Comparison of ENCODE assay signal across 26 cellular contexts in the genomic region with DNA sequence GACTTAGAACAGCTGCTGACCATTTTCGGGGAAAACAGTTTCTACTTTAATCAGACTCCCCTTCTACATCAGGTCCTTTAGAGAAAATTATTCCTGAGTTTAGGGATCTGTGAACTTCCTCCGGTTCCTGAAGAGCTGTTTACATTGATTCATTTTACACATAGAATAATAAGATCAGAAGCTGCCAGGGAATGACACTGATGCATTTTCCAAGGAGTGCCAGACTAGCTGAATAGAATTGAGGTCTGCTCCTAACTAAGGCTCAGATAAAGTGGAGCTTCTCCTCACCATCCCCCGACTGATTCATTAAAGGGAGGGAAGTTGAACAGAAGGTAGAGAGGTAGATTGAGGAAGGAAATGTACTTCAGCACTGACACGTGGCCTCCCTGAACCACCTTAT.
"Had no signal": no experiment of that assay in that cellular context is flagged by ENCODE, and none has a peak within 500 bp of the region (broad histone marks: within the 10 kb centered on the region; RNA-seq: fewer than 3 reads in every experiment).

No MANE protein-coding gene starts in this region.

- H3K9me3 Mint-ChIP-seq: naive thymus-derived CD4-positive, alpha-beta T cell; stimulated activated effector memory CD8-positive, alpha-beta T cell treated with anti-CD3 and anti-CD28 coated beads, Interleukin-12 subunit alpha, Interleukin-12 subunit beta, amount 100 ng/mL, for 72 hours; stimulated activated naive CD8-positive, alpha-beta T cell treated with anti-CD3 and anti-CD28 coated beads, Interleukin-15, Interleukin-2, amounts not matched to agents 100 ng/mL and 50 ng/mL, for 24 hours had no signal

- H3K9me3 ChIP-seq: left ventricle myocardium inferior, mucosa of descending colon, pancreas, prostate gland, suprapubic skin, thoracic aorta, tibial artery, upper lobe of right lung had no signal

- H3K36me3 Mint-ChIP-seq: natural killer cell treated with Interleukin-12 subunit alpha and Interleukin-12 subunit beta and Interleukin-15 and Interleukin-18, amount 100 ng/mL, for 72 hours; stimulated activated effector memory CD8-positive, alpha-beta T cell treated with anti-CD3 and anti-CD28 coated beads, Interleukin-12 subunit alpha, Interleukin-12 subunit beta, amount 100 ng/mL, for 72 hours had no signal

- H3K27ac ChIP-seq: left ventricle myocardium inferior, pancreas, prostate gland, skin epidermis, suprapubic skin, thoracic aorta, tibial artery, upper lobe of right lung had no signal

- H3K36me3 ChIP-seq: left ventricle myocardium inferior, pancreas, prostate gland, suprapubic skin, thoracic aorta, upper lobe of right lung had no signal

- H3K27ac Mint-ChIP-seq: naive thymus-derived CD4-positive, alpha-beta T cell; stimulated activated naive CD8-positive, alpha-beta T cell treated with anti-CD3 and anti-CD28 coated beads, Interleukin-15, Interleukin-2, amounts not matched to agents 100 ng/mL and 50 ng/mL, for 24 hours had no signal

- ATAC-seq: mucosa of descending colon; naive thymus-derived CD4-positive, alpha-beta T cell; natural killer cell treated with Interleukin-12 subunit alpha and Interleukin-12 subunit beta and Interleukin-15 and Interleukin-18, amount 100 ng/mL, for 72 hours; pancreas; right cardiac atrium; sciatic nerve; stimulated activated effector memory CD8-positive, alpha-beta T cell treated with anti-CD3 and anti-CD28 coated beads, Interleukin-12 subunit alpha, Interleukin-12 subunit beta, amount 100 ng/mL, for 72 hours; upper lobe of right lung had no signal

- H3K4me1 ChIP-seq: left ventricle myocardium inferior, pancreas, prostate gland, suprapubic skin, tibial artery had no signal

- H3K4me3 ChIP-seq: left ventricle myocardium inferior, lung, mucosa of descending colon, pancreas, prostate gland, skin epidermis, suprapubic skin, thoracic aorta, tibial artery, upper lobe of right lung had no signal

- H3K27me3 ChIP-seq: pancreas, suprapubic skin, tibial artery, upper lobe of right lung had no signal

- H3K4me3 Mint-ChIP-seq: naive thymus-derived CD4-positive, alpha-beta T cell; natural killer cell treated with Interleukin-12 subunit alpha and Interleukin-12 subunit beta and Interleukin-15 and Interleukin-18, amount 100 ng/mL, for 72 hours; stimulated activated effector memory CD8-positive, alpha-beta T cell treated with anti-CD3 and anti-CD28 coated beads, Interleukin-12 subunit alpha, Interleukin-12 subunit beta, amount 100 ng/mL, for 72 hours; stimulated activated naive CD8-positive, alpha-beta T cell treated with anti-CD3 and anti-CD28 coated beads, Interleukin-15, Interleukin-2, amounts not matched to agents 100 ng/mL and 50 ng/mL, for 24 hours had no signal

- DNase-seq: hippocampal formation; left ventricle myocardium inferior; midbrain; mucosa of descending colon; naive thymus-derived CD4-positive, alpha-beta T cell; nucleus accumbens; pancreas; posterior cingulate gyrus; retina; right cardiac atrium; stimulated activated CD4-positive, alpha-beta T cell treated with anti-CD3 and anti-CD28 coated beads, Interleukin-12 subunit alpha, Interleukin-12 subunit beta, amount 100 ng/mL, for 4 hours; stimulated activated CD4-positive, alpha-beta T cell treated with anti-CD3 and anti-CD28 coated beads, Interleukin-15, amount 100 ng/mL, for 24 hours; stimulated activated CD4-positive, alpha-beta T cell treated with anti-CD3 and anti-CD28 coated beads, Interleukin-4, amount 100 ng/mL, for 24 hours; stimulated activated naive CD4-positive, alpha-beta T cell; tibial artery; trophoblast cell; upper lobe of right lung had no signal

- H3K27me3 Mint-ChIP-seq: naive thymus-derived CD4-positive, alpha-beta T cell; natural killer cell treated with Interleukin-12 subunit alpha and Interleukin-12 subunit beta and Interleukin-15 and Interleukin-18, amount 100 ng/mL, for 72 hours; stimulated activated naive CD8-positive, alpha-beta T cell treated with anti-CD3 and anti-CD28 coated beads, Interleukin-15, Interleukin-2, amounts not matched to agents 100 ng/mL and 50 ng/mL, for 24 hours had no signal
